In genomic region chr4:72457158-72457557, GRCh38 we compare ENCODE assay signal across 25 cellular contexts.
DNase-seq lines count a peak whose midpoint lies in the region; ATAC-seq, FAIRE-seq and TF ChIP-seq lines count a peak whose summit lies in the region.
"Had no signal": no experiment of that assay in that cellular context is flagged by ENCODE, and none has a peak within 500 bp of the region (broad histone marks: within the 10 kb centered on the region; RNA-seq: fewer than 3 reads in every experiment).

No MANE protein-coding gene starts in this region.

- no peak for ATAC-seq in sciatic nerve

- H3K9ac ChIP-seq in GM23248 (no peak overlapping the region), kidney (ENCODE audit: low read length in 2 of 2) (no peak overlapping the region), Karpas-422 (ENCODE audit: low read length) (no peak overlapping the region)
- H3K9ac ChIP-seq: BLaER1 had no signal

- TF ChIP-seq CTCF in kidney (IDR thresholded peaks at IDR 0.05; ENCODE audit: borderline replicate concordance, extremely low read depth, insufficient read depth): no peak

- H3K36me3 ChIP-seq in GM23248 (ENCODE audit: low read depth) (no peaks in the 10 kb centered on the region), kidney (ENCODE audit: control insufficient read depth in 1 of 2, insufficient read depth in 2 of 2, low read length in 2 of 2) (no peaks in the 10 kb centered on the region), Karpas-422 (ENCODE audit: insufficient read depth, low read length) (no peaks in the 10 kb centered on the region)
- H3K36me3 ChIP-seq: BE2C, BLaER1 had no signal

- WGBS in GM23248 (ENCODE audit: low coverage in 1 of 2, low lambda C conversion rate in 2 of 2, missing lambda C conversion rate in 2 of 2), 2 experiments: 52 to 54% methylated on average over 3 of the region's 3 CpGs

- H3K27me3 ChIP-seq in GM23248 (replicated peaks; ENCODE audit: insufficient read depth) (no peaks in the 10 kb centered on the region), Karpas-422 (ENCODE audit: low read length) (0 out of 2 replicates have a peak, but pooled peaks cover 3% of the 10 kb centered on the region)
- H3K27me3 ChIP-seq: BE2C, BLaER1 had no signal

- H3K9me2 ChIP-seq in GM23248 (ENCODE audit: insufficient read depth): no peaks in the 10 kb centered on the region
- H3K9me2 ChIP-seq in Karpas-422 (replicated peaks; ENCODE audit: insufficient read depth, low read length): no peaks in the 10 kb centered on the region

- intact Hi-C loops in sciatic nerve (cut with DNase I) (no loop called here), kidney (cut with DNase I) (no loop called here)

- H3K9me3 ChIP-seq in GM23248 (ENCODE audit: low read depth) (no peaks in the 10 kb centered on the region), kidney (ENCODE audit: control insufficient read depth in 1 of 2, low read length in 2 of 2) (no peaks in the 10 kb centered on the region), Karpas-422 (ENCODE audit: low read length) (no peaks in the 10 kb centered on the region)
- H3K9me3 ChIP-seq: BE2C, BLaER1 had no signal

- DNase-seq in EH (ENCODE audit: low read depth) (peak; percentile 16), GM23248 (no peak), RCC 7860 (ENCODE audit: low spot score) (no peak), T-helper 2 cell (no peak), sciatic nerve (ENCODE audit: low spot score) (no peak), kidney (no peak), Karpas-422 (no peak)
- DNase-seq: 8988T; ACHN; BE2C; C1 segment of cervical spinal cord; CD4-positive, alpha-beta memory T cell; CD4-positive, CD25-positive, alpha-beta regulatory T cell; CD8-positive, alpha-beta memory T cell; COR-L47; DMS 273 treated with DMSO at 0.1 percent for 48 hours; DMS153; DMS53; DMS79; DND-41; GF-D8 had no signal

- H3K4me2 ChIP-seq in GM23248 (ENCODE audit: unreplicated experiment): no peak overlapping the region
- no peak overlapping the region for H3K4me2 ChIP-seq in Karpas-422 (ENCODE audit: low read depth, low read length, poor library complexity, severe bottlenecking)
- H3K4me2 ChIP-seq: BLaER1 had no signal

- H3K4me1 ChIP-seq in GM23248 (ENCODE audit: insufficient read depth) (peaks cover 11% of the 10 kb centered on the region), kidney (ENCODE audit: control insufficient read depth in 1 of 2, insufficient read depth in 1 of 2, low read depth in 1 of 2, low read length in 2 of 2) (no peaks in the 10 kb centered on the region), Karpas-422 (ENCODE audit: low read length) (no peaks in the 10 kb centered on the region)
- H3K4me1 ChIP-seq: BLaER1 had no signal

- H3K79me2 ChIP-seq in GM23248 (ENCODE audit: insufficient read depth) (no peaks in the 10 kb centered on the region), Karpas-422 (ENCODE audit: low read length) (no peaks in the 10 kb centered on the region)

- FAIRE-seq in RCC 7860 (lab: Jason Lieb, UNC): peak; percentile 36
- FAIRE-seq in colon (lab: Jason Lieb, UNC): peak; percentile 45
- no peak for FAIRE-seq in kidney (lab: Jason Lieb, UNC)
- FAIRE-seq: A204.1, GM12891 had no signal

- no peak overlapping the region for H3K4me3 ChIP-seq in GM23248
- no peak overlapping the region for H3K4me3 ChIP-seq in kidney (ENCODE audit: low read length in 2 of 2)
- H3K4me3 ChIP-seq in Karpas-422 (ENCODE audit: low read length): no peak overlapping the region
- H3K4me3 ChIP-seq: BLaER1 had no signal

- in situ Hi-C loops in GM23248 (cut with MboI): no loop called here

- peak overlapping the region; percentile 37 for H2AFZ ChIP-seq in GM23248
- H2AFZ ChIP-seq in Karpas-422 (ENCODE audit: low read length): no peak overlapping the region

- H3F3A ChIP-seq in GM23248 (ENCODE audit: insufficient read depth): no peaks in the 10 kb centered on the region

- H4K20me1 ChIP-seq in GM23248 (ENCODE audit: insufficient read depth) (no peaks in the 10 kb centered on the region), Karpas-422 (ENCODE audit: insufficient read depth, low read depth, low read length) (no peaks in the 10 kb centered on the region)
- H4K20me1 ChIP-seq: BLaER1 had no signal

- no peak overlapping the region for H3K27ac ChIP-seq in GM23248
- no peak overlapping the region for H3K27ac ChIP-seq in kidney (ENCODE audit: low read depth in 2 of 2, low read length in 2 of 2)
- no peak overlapping the region for H3K27ac ChIP-seq in Karpas-422 (ENCODE audit: low read length)
- H3K27ac ChIP-seq: BLaER1 had no signal
